ENCODE assay signal across 8 cellular contexts in genomic region chr1:52928083-52928404, GRCh38. TPM values are rescaled to one million over a fixed set of nuclear protein-coding genes. Genes with fewer than 3 reads are reported as not detected.
DNase-seq lines count a peak whose midpoint lies in the region; ATAC-seq and TF ChIP-seq lines count a peak whose summit lies in the region.

No MANE protein-coding gene starts in this region.

- no peaks in the 10 kb centered on the region for H3K27me3 ChIP-seq in vagina

- ATAC-seq in HG03196 (IDR thresholded peaks at IDR 0.05; ENCODE audit: unreplicated experiment): peak; percentile 10
- ATAC-seq in central memory CD8-positive, alpha-beta T cell (replicated peaks; ENCODE audit: extremely low read depth, poor library complexity, severe bottlenecking): no peak
- ATAC-seq in memory B cell (ENCODE audit: low read depth): no peak
- ATAC-seq in GM18505 (IDR thresholded peaks at IDR 0.05; ENCODE audit: unreplicated experiment): no peak
- ATAC-seq in GM21528 (IDR thresholded peaks at IDR 0.05; ENCODE audit: low FRiP score, unreplicated experiment): no peak

- H3K4me3 Mint-ChIP-seq in central memory CD8-positive, alpha-beta T cell: peak overlapping the region; percentile 83
- peak overlapping the region; percentile 88 for H3K4me3 Mint-ChIP-seq in memory B cell

- TF ChIP-seq POLR2A in vagina (IDR thresholded peaks at IDR 0.05): no peak
- no peak for TF ChIP-seq POLR2A in GM18505 (IDR thresholded peaks at IDR 0.05; ENCODE audit: borderline replicate concordance, extremely low read depth, insufficient read depth, insufficient read length)

- no peak for TF ChIP-seq CTCF in vagina (IDR thresholded peaks at IDR 0.05)

- peaks cover 18% of the 10 kb centered on the region for H3K4me1 Mint-ChIP-seq in central memory CD8-positive, alpha-beta T cell
- peaks cover 10% of the 10 kb centered on the region for H3K4me1 Mint-ChIP-seq in memory B cell

- intact Hi-C loops in vagina (cut with DNase I): loop anchor here (5.0 to 10.0 kb wide), 2 partner anchors 127 to 226 kb away; no protein-coding TSS in a partner anchor

- DNase-seq in ACHN: peak; percentile 18
- DNase-seq in central memory CD8-positive, alpha-beta T cell (ENCODE audit: low spot score in 2 of 2): no peak
- DNase-seq in memory B cell (ENCODE audit: low spot score in 2 of 2): no peak
- no peak for DNase-seq in vagina (ENCODE audit: extremely low spot score in 2 of 2)
- no peak for DNase-seq in ureter (ENCODE audit: low spot score)

- peaks cover 20% of the 10 kb centered on the region for H3K4me1 ChIP-seq in vagina

- H3K36me3 ChIP-seq in vagina: no peaks in the 10 kb centered on the region

- in situ Hi-C loops in ACHN (cut with HindIII; ENCODE audit: low pct_ligation_motif_present, low pct_unique_long_range_greater_than_20kb, low sequenced_read_pairs): no loop called here

- peak overlapping the region; percentile 81 for H3K27ac Mint-ChIP-seq in central memory CD8-positive, alpha-beta T cell (ENCODE audit: low read depth)
- H3K27ac Mint-ChIP-seq in memory B cell: peak overlapping the region; percentile 19

- peak overlapping the region; percentile 67 to 78 for H3K4me3 ChIP-seq in vagina

- no peaks in the 10 kb centered on the region for H3K9me3 Mint-ChIP-seq in central memory CD8-positive, alpha-beta T cell
- no peaks in the 10 kb centered on the region for H3K9me3 Mint-ChIP-seq in memory B cell

- H3K9me3 ChIP-seq in vagina: no peaks in the 10 kb centered on the region

- no peaks in the 10 kb centered on the region for H3K27me3 Mint-ChIP-seq in central memory CD8-positive, alpha-beta T cell
- no peaks in the 10 kb centered on the region for H3K27me3 Mint-ChIP-seq in memory B cell

- H3K36me3 Mint-ChIP-seq in central memory CD8-positive, alpha-beta T cell (ENCODE audit: insufficient read depth): peaks cover 8% of the 10 kb centered on the region
- H3K36me3 Mint-ChIP-seq in memory B cell: no peaks in the 10 kb centered on the region

- H3K27ac ChIP-seq in vagina: peak overlapping the region; percentile 70

RNA-seq across cellular contexts. Expression of gene SCP2, which starts 1.0 kb away (rescaled TPM):
- total RNA-seq in vagina: 61.9 TPM
- 138 TPM for total RNA-seq in ureter

RNA-seq across cellular contexts. Expression of gene ECHDC2, which starts 6.5 kb away (rescaled TPM):
- total RNA-seq in vagina (90.8 TPM), ureter (196 TPM)
